18 cellular contexts compared by ENCODE assay signal in genomic region chr15:95302206-95302605, GRCh38.
DNase-seq lines count a peak whose midpoint lies in the region; ATAC-seq and TF ChIP-seq lines count a peak whose summit lies in the region.
"Had no signal": no experiment of that assay in that cellular context is flagged by ENCODE, and none has a peak within 500 bp of the region (broad histone marks: within the 10 kb centered on the region; RNA-seq: fewer than 3 reads in every experiment).

No MANE protein-coding gene starts in this region.

- intact Hi-C loops in left ventricle myocardium inferior (cut with micrococcal nuclease) (no loop called here), cardiac septum (cut with DNase I) (no loop called here), vagina (cut with DNase I) (no loop called here)

- ATAC-seq in HG03442 (IDR thresholded peaks at IDR 0.05; ENCODE audit: unreplicated experiment) = no peak
- ATAC-seq: gastrocnemius medialis had no signal

- peaks cover 33% of the 10 kb centered on the region for H3K4me1 ChIP-seq in left ventricle myocardium inferior
- H3K4me1 ChIP-seq in vagina = peaks cover 21% of the 10 kb centered on the region
- H3K4me1 ChIP-seq: prostate gland had no signal

- no peak overlapping the region for H3K4me3 ChIP-seq in left ventricle myocardium inferior
- H3K4me3 ChIP-seq in vagina = no peak overlapping the region
- H3K4me3 ChIP-seq: gastrocnemius medialis, prostate gland had no signal

- H3K27ac ChIP-seq in left ventricle myocardium inferior (replicated peaks) (peak overlapping the region; percentile 81), epithelial cell of prostate (no peak overlapping the region), vagina (peak overlapping the region; percentile 17)
- H3K27ac ChIP-seq: KMS-11, prostate gland had no signal

- CTCF ChIA-PET in GM10248 (lab: Yijun Ruan, JAX) = no interaction called here

- H3K9me3 ChIP-seq in left ventricle myocardium inferior (replicated peaks) (no peaks in the 10 kb centered on the region), vagina (no peaks in the 10 kb centered on the region)
- H3K9me3 ChIP-seq: gastrocnemius medialis, prostate gland had no signal

- peaks cover 7% of the 10 kb centered on the region for H3K27me3 ChIP-seq in left ventricle myocardium inferior (ENCODE audit: low read depth)
- H3K27me3 ChIP-seq in vagina = no peaks in the 10 kb centered on the region
- H3K27me3 ChIP-seq: gastrocnemius medialis had no signal

- TF ChIP-seq POLR2A in vagina (IDR thresholded peaks at IDR 0.05) = no peak

- no peak for DNase-seq in left ventricle myocardium inferior
- DNase-seq in cardiac septum (ENCODE audit: low spot score) = no peak
- peak; percentile 97 for DNase-seq in MV-4-11 (lab: John Stamatoyannopoulos, UW)
- peak; percentile 24 for DNase-seq in epithelial cell of prostate (ENCODE audit: low read depth, low spot score)
- no peak for DNase-seq in vagina (ENCODE audit: extremely low spot score in 2 of 2)
- no peak for DNase-seq in NCI-H1417 treated with DMSO at 0.1 percent for 48 hours (lab: John Stamatoyannopoulos, UW)
- no peak for DNase-seq in GM10248 (ENCODE audit: extremely low spot score)
- DNase-seq: activated CD4-positive, CD25-positive, alpha-beta regulatory T cell treated with anti-CD3 and anti-CD28 coated beads, Interleukin-2, amount 50 U/mL, for 72 hours; activated effector memory CD4-positive, alpha-beta T cell treated with Interleukin-2 at 50 U/mL for 16 hours; COR-L47; gastrocnemius medialis; GDM1; GOT3; NCI-H446 treated with DMSO at 0.1 percent for 48 hours; SHP77 treated with DMSO at 0.1 percent for 48 hours had no signal

- H3K36me3 ChIP-seq in left ventricle myocardium inferior = no peaks in the 10 kb centered on the region
- no peaks in the 10 kb centered on the region for H3K36me3 ChIP-seq in vagina
- H3K36me3 ChIP-seq: gastrocnemius medialis, prostate gland had no signal

- TF ChIP-seq CTCF in left ventricle myocardium inferior (IDR thresholded peaks at IDR 0.05; ENCODE audit: borderline replicate concordance) (no peak), vagina (IDR thresholded peaks at IDR 0.05) (no peak), GM10248 (IDR thresholded peaks at IDR 0.05; ENCODE audit: control extremely low read depth, extremely low read depth, low read depth, missing control alignments) (no peak)

- POLR2A ChIA-PET in GM10248 (lab: Yijun Ruan, JAX) = no interaction called here

Comparison
In these comparisons a context has a peak if more than half of its experiments do, and no peak if none do; other contexts are left out.
1. DNase-seq: peak in MV-4-11 (single experiment) and epithelial cell of prostate (single experiment); none in left ventricle myocardium inferior (single experiment), cardiac septum (single experiment), vagina (0 of 2), NCI-H1417 treated with DMSO at 0.1 percent for 48 hours (single experiment) and GM10248 (single experiment).